16 cellular contexts compared by ENCODE assay signal in the genomic region with DNA sequence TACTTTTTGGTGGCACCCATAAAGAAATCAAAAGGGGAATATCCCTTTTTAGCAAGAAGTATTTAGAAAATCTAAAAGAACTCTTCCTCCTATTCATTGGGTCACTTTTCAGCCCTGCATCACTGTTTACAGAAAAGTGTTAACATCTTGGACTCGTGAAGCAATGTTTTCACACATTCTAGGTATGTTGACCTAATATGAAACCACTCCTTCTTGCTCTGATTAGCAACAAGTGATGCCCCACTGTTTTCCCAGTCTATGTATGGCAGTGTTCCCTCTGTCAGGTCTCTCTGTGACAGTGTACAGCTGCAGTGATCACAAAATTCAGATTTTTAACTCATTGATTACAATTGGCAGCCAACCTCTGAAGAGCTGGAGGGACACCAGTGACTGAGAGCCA.
DNase-seq lines count a peak whose midpoint lies in the region; ATAC-seq and TF ChIP-seq lines count a peak whose summit lies in the region.
"Had no signal": no experiment of that assay in that cellular context is flagged by ENCODE, and none has a peak within 500 bp of the region (broad histone marks: within the 10 kb centered on the region; RNA-seq: fewer than 3 reads in every experiment).

No MANE protein-coding gene starts in this region.

- peak overlapping the region; percentile 74 for H3K27ac ChIP-seq in 22Rv1
- peak overlapping the region; percentile 73 for H3K27ac ChIP-seq in PC-9
- H3K27ac ChIP-seq: coronary artery, KMS-11 had no signal

- H3K36me3 ChIP-seq in PC-9 (ENCODE audit: low read depth), result no peaks in the 10 kb centered on the region

- DNase-seq in DMS79 treated with DMSO at 0.1 percent for 48 hours (lab: John Stamatoyannopoulos, UW) (peak; percentile 28), PC-9 (peak in 1 of 2 experiments; percentile 90), left colon (no peak), NCI-H1048 (lab: John Stamatoyannopoulos, UW) (no peak), H4 (ENCODE audit: low spot score) (no peak), GF-D8 (lab: John Stamatoyannopoulos, UW) (no peak)
- DNase-seq: activated CD4-positive, CD25-positive, alpha-beta regulatory T cell; CD4-positive, CD25-positive, alpha-beta regulatory T cell; NCI-H2171; SK-N-SH; substantia nigra; T-helper 9 cell had no signal

- TF ChIP-seq CTCF in 22Rv1 (IDR thresholded peaks at IDR 0.05) (no peak), PC-9 (conservative IDR thresholded peaks at IDR 0.05) (no peak; the same call in 1 of the 2 replicates)

- CTCF ChIA-PET in PC-9 (lab: Charles Lee), result no interaction called here

- POLR2A ChIA-PET in PC-9 (lab: Charles Lee; ENCODE audit: unreplicated experiment), result interaction anchor here (0.5 kb wide), 1 partner anchor 128 kb away, joined by 3 read pairs; no protein-coding TSS in a partner anchor

- H3F3A ChIP-seq in PC-9 (ENCODE audit: insufficient read depth, low read depth), result peaks cover 40% of the 10 kb centered on the region

- H3K4me2 ChIP-seq in PC-9, result peak overlapping the region; percentile 57
- H3K4me2 ChIP-seq: KMS-11, SK-N-SH had no signal

- ATAC-seq in left colon (peak; percentile 29), GM21737 (IDR thresholded peaks at IDR 0.05; ENCODE audit: unreplicated experiment) (no peak)

- no TSS peak for BruUV-seq in PC-9 (replicated peaks; lab: Mats Ljungman, UMichigan)

- no peaks in the 10 kb centered on the region for H3K27me3 ChIP-seq in PC-9 (ENCODE audit: insufficient read depth, low read depth)

- no peaks in the 10 kb centered on the region for H3K79me2 ChIP-seq in PC-9 (ENCODE audit: low read depth)

- H4K20me1 ChIP-seq in PC-9 (ENCODE audit: insufficient read depth), result no peaks in the 10 kb centered on the region

- H3K9me3 ChIP-seq in PC-9 (ENCODE audit: insufficient read depth, low read depth), result no peaks in the 10 kb centered on the region
- H3K9me3 ChIP-seq: SK-N-SH had no signal

- no peaks in the 10 kb centered on the region for H3K9me2 ChIP-seq in PC-9 (ENCODE audit: insufficient read depth)
- H3K9me2 ChIP-seq: SK-N-SH had no signal

- no peak overlapping the region for H3K4me3 ChIP-seq in PC-9
- H3K4me3 ChIP-seq: coronary artery had no signal

- H2AFZ ChIP-seq in PC-9, result no peak overlapping the region

- intact Hi-C loops in PC-9 (cut with micrococcal nuclease; ENCODE audit: unreplicated experiment), result loop anchor here (1.0 to 5.0 kb wide), 5 partner anchors 52 to 266 kb away; a partner anchor contains a TSS
- intact Hi-C loops in left colon (cut with DNase I, micrococcal nuclease), result no loop called here

- H3K4me1 ChIP-seq in PC-9 (replicated peaks; ENCODE audit: insufficient read depth), result peaks cover 48% of the 10 kb centered on the region
